ENCODE assay signal across 8 cellular contexts in the genomic region with DNA sequence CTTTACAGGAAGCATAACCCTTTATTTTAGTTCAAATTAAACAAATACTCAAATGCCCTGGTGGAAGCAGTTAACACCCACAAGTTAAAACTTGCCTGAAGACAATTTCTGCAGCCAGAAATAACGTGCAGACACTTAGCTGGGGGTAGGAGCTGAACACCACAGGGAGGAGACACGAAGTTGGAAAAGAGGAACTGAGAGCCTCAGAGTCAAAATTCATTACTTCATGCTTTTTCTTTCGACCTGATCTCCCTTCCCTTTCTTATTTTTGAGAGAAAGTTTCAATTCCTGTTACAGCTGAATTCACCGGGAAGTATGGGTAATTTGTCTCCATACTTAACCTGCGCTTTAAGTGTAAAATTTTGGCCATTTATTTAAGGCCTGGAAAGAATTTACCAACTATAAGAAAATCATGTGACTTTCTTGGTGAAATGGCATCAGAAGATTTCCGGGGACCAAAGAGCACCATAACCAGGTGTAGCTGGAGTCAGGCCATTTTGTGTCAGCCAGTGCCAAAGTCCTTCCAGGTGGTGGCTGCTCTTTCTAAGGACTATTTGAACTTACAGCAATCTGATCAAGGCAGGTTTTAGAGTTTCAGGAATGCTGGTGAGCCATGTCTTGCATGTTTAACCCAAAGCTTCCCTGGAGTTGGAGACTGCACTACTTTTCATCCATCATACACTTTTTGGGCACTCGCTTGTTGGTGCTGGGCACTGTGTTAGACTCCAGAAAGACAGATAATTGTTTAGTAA. TPM values are rescaled to one million over a fixed set of nuclear protein-coding genes. Genes with fewer than 3 reads are reported as not detected.
DNase-seq lines count a peak whose midpoint lies in the region; ATAC-seq lines count a peak whose summit lies in the region.
"Had no signal": no experiment of that assay in that cellular context is flagged by ENCODE, and none has a peak within 500 bp of the region (broad histone marks: within the 10 kb centered on the region; RNA-seq: fewer than 3 reads in every experiment).

No MANE protein-coding gene starts in this region.

- H3K9me3 ChIP-seq in mucosa of rectum (ENCODE audit: control insufficient read depth in 2 of 2, low read length in 2 of 2), result no peaks in the 10 kb centered on the region
- H3K9me3 ChIP-seq: SJSA1 had no signal

- no peak overlapping the region for H3K4me3 Mint-ChIP-seq in activated naive CD8-positive, alpha-beta T cell treated with anti-CD3 and anti-CD28 coated beads for 36 hours

- H3K36me3 ChIP-seq in mucosa of rectum (ENCODE audit: control insufficient read depth in 2 of 2, insufficient read depth in 2 of 2, low read length in 2 of 2), result no peaks in the 10 kb centered on the region
- H3K36me3 ChIP-seq: SJSA1 had no signal

- no peak overlapping the region for H3K4me3 ChIP-seq in mucosa of rectum (ENCODE audit: low read length in 2 of 2)
- H3K4me3 ChIP-seq: SJSA1 had no signal

- H3K27ac Mint-ChIP-seq in activated naive CD8-positive, alpha-beta T cell treated with anti-CD3 and anti-CD28 coated beads for 36 hours, result no peak overlapping the region

- no peaks in the 10 kb centered on the region for H3K36me3 Mint-ChIP-seq in activated naive CD8-positive, alpha-beta T cell treated with anti-CD3 and anti-CD28 coated beads for 36 hours

- no peaks in the 10 kb centered on the region for H3K9me3 Mint-ChIP-seq in activated naive CD8-positive, alpha-beta T cell treated with anti-CD3 and anti-CD28 coated beads for 36 hours

- peak; percentile 98 for DNase-seq in SIG-M5 treated with dmso at 0.1 percent for 504 hours (lab: John Stamatoyannopoulos, UW; ENCODE audit: unreplicated experiment)
- DNase-seq in NCI-H226, result no peak
- DNase-seq in cerebellar nuclear complex (lab: John Stamatoyannopoulos, UW), result no peak
- DNase-seq in activated naive CD8-positive, alpha-beta T cell treated with anti-CD3 and anti-CD28 coated beads for 36 hours, result no peak

- peaks cover 56% of the 10 kb centered on the region for H3K27me3 Mint-ChIP-seq in activated naive CD8-positive, alpha-beta T cell treated with anti-CD3 and anti-CD28 coated beads for 36 hours

- H3K4me1 ChIP-seq in mucosa of rectum (ENCODE audit: control insufficient read depth in 2 of 2, insufficient read depth in 2 of 2, low read length in 2 of 2), result peaks cover 0 to 6% of the 10 kb centered on the region in 2 donors
- H3K4me1 ChIP-seq: SJSA1 had no signal

- no peaks in the 10 kb centered on the region for H3K27me3 ChIP-seq in mucosa of rectum (ENCODE audit: control insufficient read depth in 2 of 2, insufficient read depth in 2 of 2, low read length in 2 of 2)
- H3K27me3 ChIP-seq: SJSA1 had no signal

- H3K27ac ChIP-seq in mucosa of rectum (ENCODE audit: low read depth in 2 of 2, low read length in 2 of 2), result peak overlapping the region; percentile 34 to 46
- H3K27ac ChIP-seq: SJSA1 had no signal

- no peak overlapping the region for H3K9ac ChIP-seq in mucosa of rectum (ENCODE audit: low read depth in 1 of 2, low read length in 2 of 2)

- peak; percentile 66 for ATAC-seq in GM19324 (IDR thresholded peaks at IDR 0.05; ENCODE audit: low FRiP score, unreplicated experiment)
- ATAC-seq in HG03045 (IDR thresholded peaks at IDR 0.05; ENCODE audit: unreplicated experiment), result peak; percentile 78

- H3K4me1 Mint-ChIP-seq in activated naive CD8-positive, alpha-beta T cell treated with anti-CD3 and anti-CD28 coated beads for 36 hours, result no peaks in the 10 kb centered on the region

RNA-seq across cellular contexts. Expression of a gene that starts 46.5 kb away (rescaled TPM):
- 1 to 10 TPM; 1.9 to 2.4 TPM for total RNA-seq in activated naive CD8-positive, alpha-beta T cell treated with anti-CD3 and anti-CD28 coated beads for 36 hours
